ENCODE assay signal across 1 cellular context in the genomic region with DNA sequence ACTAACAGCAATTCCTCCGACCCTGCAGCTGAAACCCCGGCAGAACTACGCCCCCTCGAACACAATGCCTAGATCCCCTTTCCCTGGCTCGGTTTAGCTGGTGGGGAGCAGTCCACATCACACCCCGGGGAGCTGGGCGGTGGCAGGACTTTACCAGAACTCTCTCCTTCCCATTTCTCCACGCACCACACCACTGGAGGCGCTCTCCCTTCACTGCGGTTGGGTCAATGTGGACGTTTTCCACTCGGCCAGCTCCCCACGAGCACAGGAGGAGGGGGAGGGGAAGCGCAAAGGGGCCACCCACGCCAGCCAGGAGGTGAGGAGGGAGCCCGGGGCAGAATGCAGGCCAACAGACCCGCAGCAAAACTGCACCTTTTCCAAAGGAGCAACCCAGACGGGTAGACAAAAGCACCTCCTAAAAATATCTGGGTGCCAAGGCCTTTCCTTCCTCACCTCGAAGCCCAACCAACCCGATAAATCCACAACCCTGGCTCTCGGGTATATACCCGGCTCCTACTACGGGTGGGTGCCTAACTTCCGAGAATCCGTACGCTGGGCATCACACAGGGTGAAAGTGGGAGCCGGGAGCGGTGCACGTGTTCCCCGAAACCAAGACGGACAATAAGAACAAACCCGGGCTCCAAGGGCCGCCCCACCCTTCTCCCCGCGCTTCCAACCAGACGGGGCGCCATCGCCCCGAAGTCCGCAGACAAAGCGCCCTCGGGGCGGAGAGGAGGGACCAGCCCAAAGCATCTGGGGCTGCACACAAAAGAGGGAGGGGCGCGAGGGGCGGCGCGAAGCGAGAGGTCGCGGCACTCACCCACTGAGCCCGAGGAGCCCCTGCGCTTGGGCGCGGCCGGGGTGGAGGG.
TF ChIP-seq lines count a peak whose summit lies in the region.

No MANE protein-coding gene starts in this region.

TF ChIP-seq in HepG2, 621 proteins besides CTCF, POLR2A, EP300 and RAD21 (continued from another document and continues in another):
- TF ChIP-seq, protein P1, sequence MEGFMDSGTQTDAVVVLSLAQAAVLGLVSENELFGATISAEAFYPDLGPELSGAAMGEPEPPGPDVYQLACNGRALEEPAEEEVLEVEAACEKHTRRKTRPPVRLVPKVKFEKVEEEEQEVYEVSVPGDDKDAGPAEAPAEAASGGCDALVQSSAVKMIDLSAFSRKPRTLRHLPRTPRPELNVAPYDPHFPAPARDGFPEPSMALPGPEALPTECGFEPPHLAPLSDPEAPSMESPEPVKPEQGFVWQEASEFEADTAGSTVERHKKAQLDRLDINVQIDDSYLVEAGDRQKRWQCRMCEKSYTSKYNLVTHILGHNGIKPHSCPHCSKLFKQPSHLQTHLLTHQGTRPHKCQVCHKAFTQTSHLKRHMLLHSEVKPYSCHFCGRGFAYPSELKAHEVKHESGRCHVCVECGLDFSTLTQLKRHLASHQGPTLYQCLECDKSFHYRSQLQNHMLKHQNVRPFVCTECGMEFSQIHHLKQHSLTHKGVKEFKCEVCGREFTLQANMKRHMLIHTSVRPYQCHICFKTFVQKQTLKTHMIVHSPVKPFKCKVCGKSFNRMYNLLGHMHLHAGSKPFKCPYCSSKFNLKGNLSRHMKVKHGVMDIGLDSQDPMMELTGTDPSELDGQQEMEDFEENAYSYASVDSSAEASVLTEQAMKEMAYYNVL (CRISPR knock-in tag; IDR thresholded peaks at IDR 0.05; ENCODE audit: borderline replicate concordance), result peak; percentile 44; the same call in 1 of the 2 replicates
- TF ChIP-seq ZSCAN29 (CRISPR knock-in tag; conservative IDR thresholded peaks at IDR 0.05) (0 out of 2 replicates have a peak, but pooled peaks have one; percentile 67), HMG20A (CRISPR knock-in tag; IDR thresholded peaks at IDR 0.05; ENCODE audit: borderline replicate concordance) (0 out of 2 replicates have a peak, but pooled peaks have one; percentile 5), MTA1 (CRISPR knock-in tag; IDR thresholded peaks at IDR 0.05; ENCODE audit: borderline replicate concordance) (peak; percentile 100; the same call in 1 of the 2 replicates), IRX3 (CRISPR knock-in tag; IDR thresholded peaks at IDR 0.05; ENCODE audit: borderline replicate concordance, low read depth) (0 out of 2 replicates have a peak, but pooled peaks have one; percentile 45), RBM39 (IDR thresholded peaks at IDR 0.05; ENCODE audit: low read depth, low read length, poor library complexity, severe bottlenecking) (peak; percentile 94), SPEN (CRISPR knock-in tag; IDR thresholded peaks at IDR 0.05; ENCODE audit: low read depth) (peak; percentile 77), ESRRA (CRISPR knock-in tag; IDR thresholded peaks at IDR 0.05; ENCODE audit: low read depth) (peak; percentile 13; the same call in 1 of the 2 replicates), SSRP1 (CRISPR knock-in tag; IDR thresholded peaks at IDR 0.05) (0 out of 2 replicates have a peak, but pooled peaks have one; percentile 46), RFX5 (IDR thresholded peaks at IDR 0.05; ENCODE audit: low read depth, low read length) (no peak), NFIC (IDR thresholded peaks at IDR 0.05; ENCODE audit: low read length) (no peak), ZNF34 (CRISPR knock-in tag; IDR thresholded peaks at IDR 0.05; ENCODE audit: borderline replicate concordance) (no peak), ZFP82 (CRISPR knock-in tag; IDR thresholded peaks at IDR 0.05; ENCODE audit: borderline replicate concordance) (no peak), PAX8 (CRISPR knock-in tag; IDR thresholded peaks at IDR 0.05; ENCODE audit: borderline replicate concordance) (0 out of 2 replicates have a peak, but pooled peaks have one; percentile 2), MIER3 (CRISPR knock-in tag; IDR thresholded peaks at IDR 0.05; ENCODE audit: borderline replicate concordance) (no peak), ZNF788 (CRISPR knock-in tag; IDR thresholded peaks at IDR 0.05; ENCODE audit: borderline replicate concordance) (peak; percentile 65; the same call in 1 of the 2 replicates), ARID2 (CRISPR knock-in tag; IDR thresholded peaks at IDR 0.05; ENCODE audit: borderline replicate concordance) (peak; percentile 95), HOXA7 (CRISPR knock-in tag; IDR thresholded peaks at IDR 0.05) (no peak), RFXAP (CRISPR knock-in tag; IDR thresholded peaks at IDR 0.05; ENCODE audit: borderline replicate concordance) (peak; percentile 44; the same call in 1 of the 2 replicates), HES4 (CRISPR knock-in tag; IDR thresholded peaks at IDR 0.05; ENCODE audit: borderline replicate concordance) (no peak; the same call in 1 of the 2 replicates), CHD2 (IDR thresholded peaks at IDR 0.05; ENCODE audit: low read depth, low read length) (peak; percentile 45; the same call in 1 of the 2 replicates), XRCC5 (optimal IDR thresholded peaks at IDR 0.05; ENCODE audit: low read length) (peak; percentile 98), U2AF1 (optimal IDR thresholded peaks at IDR 0.05; ENCODE audit: low read depth, low read length) (peak; percentile 90), ZBTB8A (CRISPR knock-in tag; IDR thresholded peaks at IDR 0.05; ENCODE audit: borderline replicate concordance, low read depth) (no peak), NFYC (CRISPR knock-in tag; IDR thresholded peaks at IDR 0.05) (peak; percentile 17; the same call in 1 of the 2 replicates), KLF9 (CRISPR knock-in tag; IDR thresholded peaks at IDR 0.05; ENCODE audit: low read depth) (peak; percentile 49; the same call in 1 of the 2 replicates), PCBP1 (IDR thresholded peaks at IDR 0.05; ENCODE audit: borderline replicate concordance, low read depth, low read length) (peak; percentile 89; the same call in 1 of the 2 replicates)
- TF ChIP-seq, protein P2, sequence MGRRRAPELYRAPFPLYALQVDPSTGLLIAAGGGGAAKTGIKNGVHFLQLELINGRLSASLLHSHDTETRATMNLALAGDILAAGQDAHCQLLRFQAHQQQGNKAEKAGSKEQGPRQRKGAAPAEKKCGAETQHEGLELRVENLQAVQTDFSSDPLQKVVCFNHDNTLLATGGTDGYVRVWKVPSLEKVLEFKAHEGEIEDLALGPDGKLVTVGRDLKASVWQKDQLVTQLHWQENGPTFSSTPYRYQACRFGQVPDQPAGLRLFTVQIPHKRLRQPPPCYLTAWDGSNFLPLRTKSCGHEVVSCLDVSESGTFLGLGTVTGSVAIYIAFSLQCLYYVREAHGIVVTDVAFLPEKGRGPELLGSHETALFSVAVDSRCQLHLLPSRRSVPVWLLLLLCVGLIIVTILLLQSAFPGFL (CRISPR knock-in tag; IDR thresholded peaks at IDR 0.05), result no peak
- TF ChIP-seq, protein P3, sequence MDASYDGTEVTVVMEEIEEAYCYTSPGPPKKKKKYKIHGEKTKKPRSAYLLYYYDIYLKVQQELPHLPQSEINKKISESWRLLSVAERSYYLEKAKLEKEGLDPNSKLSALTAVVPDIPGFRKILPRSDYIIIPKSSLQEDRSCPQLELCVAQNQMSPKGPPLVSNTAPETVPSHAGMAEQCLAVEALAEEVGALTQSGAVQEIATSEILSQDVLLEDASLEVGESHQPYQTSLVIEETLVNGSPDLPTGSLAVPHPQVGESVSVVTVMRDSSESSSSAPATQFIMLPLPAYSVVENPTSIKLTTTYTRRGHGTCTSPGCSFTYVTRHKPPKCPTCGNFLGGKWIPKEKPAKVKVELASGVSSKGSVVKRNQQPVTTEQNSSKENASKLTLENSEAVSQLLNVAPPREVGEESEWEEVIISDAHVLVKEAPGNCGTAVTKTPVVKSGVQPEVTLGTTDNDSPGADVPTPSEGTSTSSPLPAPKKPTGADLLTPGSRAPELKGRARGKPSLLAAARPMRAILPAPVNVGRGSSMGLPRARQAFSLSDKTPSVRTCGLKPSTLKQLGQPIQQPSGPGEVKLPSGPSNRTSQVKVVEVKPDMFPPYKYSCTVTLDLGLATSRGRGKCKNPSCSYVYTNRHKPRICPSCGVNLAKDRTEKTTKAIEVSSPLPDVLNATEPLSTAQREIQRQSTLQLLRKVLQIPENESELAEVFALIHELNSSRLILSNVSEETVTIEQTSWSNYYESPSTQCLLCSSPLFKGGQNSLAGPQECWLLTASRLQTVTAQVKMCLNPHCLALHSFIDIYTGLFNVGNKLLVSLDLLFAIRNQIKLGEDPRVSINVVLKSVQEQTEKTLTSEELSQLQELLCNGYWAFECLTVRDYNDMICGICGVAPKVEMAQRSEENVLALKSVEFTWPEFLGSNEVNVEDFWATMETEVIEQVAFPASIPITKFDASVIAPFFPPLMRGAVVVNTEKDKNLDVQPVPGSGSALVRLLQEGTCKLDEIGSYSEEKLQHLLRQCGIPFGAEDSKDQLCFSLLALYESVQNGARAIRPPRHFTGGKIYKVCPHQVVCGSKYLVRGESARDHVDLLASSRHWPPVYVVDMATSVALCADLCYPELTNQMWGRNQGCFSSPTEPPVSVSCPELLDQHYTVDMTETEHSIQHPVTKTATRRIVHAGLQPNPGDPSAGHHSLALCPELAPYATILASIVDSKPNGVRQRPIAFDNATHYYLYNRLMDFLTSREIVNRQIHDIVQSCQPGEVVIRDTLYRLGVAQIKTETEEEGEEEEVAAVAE (CRISPR knock-in tag; IDR thresholded peaks at IDR 0.05; ENCODE audit: borderline replicate concordance), result no peak
- TF ChIP-seq, protein P4, sequence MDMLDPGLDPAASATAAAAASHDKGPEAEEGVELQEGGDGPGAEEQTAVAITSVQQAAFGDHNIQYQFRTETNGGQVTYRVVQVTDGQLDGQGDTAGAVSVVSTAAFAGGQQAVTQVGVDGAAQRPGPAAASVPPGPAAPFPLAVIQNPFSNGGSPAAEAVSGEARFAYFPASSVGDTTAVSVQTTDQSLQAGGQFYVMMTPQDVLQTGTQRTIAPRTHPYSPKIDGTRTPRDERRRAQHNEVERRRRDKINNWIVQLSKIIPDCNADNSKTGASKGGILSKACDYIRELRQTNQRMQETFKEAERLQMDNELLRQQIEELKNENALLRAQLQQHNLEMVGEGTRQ (IDR thresholded peaks at IDR 0.05; ENCODE audit: low read depth, low read length), result no peak
- TF ChIP-seq, protein P4 (CRISPR knock-in tag; IDR thresholded peaks at IDR 0.05; ENCODE audit: borderline replicate concordance), result 0 out of 2 replicates have a peak, but pooled peaks have one; percentile 28
- TF ChIP-seq, protein P5, sequence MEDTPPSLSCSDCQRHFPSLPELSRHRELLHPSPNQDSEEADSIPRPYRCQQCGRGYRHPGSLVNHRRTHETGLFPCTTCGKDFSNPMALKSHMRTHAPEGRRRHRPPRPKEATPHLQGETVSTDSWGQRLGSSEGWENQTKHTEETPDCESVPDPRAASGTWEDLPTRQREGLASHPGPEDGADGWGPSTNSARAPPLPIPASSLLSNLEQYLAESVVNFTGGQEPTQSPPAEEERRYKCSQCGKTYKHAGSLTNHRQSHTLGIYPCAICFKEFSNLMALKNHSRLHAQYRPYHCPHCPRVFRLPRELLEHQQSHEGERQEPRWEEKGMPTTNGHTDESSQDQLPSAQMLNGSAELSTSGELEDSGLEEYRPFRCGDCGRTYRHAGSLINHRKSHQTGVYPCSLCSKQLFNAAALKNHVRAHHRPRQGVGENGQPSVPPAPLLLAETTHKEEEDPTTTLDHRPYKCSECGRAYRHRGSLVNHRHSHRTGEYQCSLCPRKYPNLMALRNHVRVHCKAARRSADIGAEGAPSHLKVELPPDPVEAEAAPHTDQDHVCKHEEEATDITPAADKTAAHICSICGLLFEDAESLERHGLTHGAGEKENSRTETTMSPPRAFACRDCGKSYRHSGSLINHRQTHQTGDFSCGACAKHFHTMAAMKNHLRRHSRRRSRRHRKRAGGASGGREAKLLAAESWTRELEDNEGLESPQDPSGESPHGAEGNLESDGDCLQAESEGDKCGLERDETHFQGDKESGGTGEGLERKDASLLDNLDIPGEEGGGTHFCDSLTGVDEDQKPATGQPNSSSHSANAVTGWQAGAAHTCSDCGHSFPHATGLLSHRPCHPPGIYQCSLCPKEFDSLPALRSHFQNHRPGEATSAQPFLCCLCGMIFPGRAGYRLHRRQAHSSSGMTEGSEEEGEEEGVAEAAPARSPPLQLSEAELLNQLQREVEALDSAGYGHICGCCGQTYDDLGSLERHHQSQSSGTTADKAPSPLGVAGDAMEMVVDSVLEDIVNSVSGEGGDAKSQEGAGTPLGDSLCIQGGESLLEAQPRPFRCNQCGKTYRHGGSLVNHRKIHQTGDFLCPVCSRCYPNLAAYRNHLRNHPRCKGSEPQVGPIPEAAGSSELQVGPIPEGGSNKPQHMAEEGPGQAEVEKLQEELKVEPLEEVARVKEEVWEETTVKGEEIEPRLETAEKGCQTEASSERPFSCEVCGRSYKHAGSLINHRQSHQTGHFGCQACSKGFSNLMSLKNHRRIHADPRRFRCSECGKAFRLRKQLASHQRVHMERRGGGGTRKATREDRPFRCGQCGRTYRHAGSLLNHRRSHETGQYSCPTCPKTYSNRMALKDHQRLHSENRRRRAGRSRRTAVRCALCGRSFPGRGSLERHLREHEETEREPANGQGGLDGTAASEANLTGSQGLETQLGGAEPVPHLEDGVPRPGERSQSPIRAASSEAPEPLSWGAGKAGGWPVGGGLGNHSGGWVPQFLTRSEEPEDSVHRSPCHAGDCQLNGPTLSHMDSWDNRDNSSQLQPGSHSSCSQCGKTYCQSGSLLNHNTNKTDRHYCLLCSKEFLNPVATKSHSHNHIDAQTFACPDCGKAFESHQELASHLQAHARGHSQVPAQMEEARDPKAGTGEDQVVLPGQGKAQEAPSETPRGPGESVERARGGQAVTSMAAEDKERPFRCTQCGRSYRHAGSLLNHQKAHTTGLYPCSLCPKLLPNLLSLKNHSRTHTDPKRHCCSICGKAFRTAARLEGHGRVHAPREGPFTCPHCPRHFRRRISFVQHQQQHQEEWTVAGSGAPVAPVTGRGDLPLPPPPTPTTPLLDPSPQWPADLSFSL (CRISPR knock-in tag; IDR thresholded peaks at IDR 0.05), result peak; percentile 26; the same call in 1 of the 2 replicates
- TF ChIP-seq, protein P6, sequence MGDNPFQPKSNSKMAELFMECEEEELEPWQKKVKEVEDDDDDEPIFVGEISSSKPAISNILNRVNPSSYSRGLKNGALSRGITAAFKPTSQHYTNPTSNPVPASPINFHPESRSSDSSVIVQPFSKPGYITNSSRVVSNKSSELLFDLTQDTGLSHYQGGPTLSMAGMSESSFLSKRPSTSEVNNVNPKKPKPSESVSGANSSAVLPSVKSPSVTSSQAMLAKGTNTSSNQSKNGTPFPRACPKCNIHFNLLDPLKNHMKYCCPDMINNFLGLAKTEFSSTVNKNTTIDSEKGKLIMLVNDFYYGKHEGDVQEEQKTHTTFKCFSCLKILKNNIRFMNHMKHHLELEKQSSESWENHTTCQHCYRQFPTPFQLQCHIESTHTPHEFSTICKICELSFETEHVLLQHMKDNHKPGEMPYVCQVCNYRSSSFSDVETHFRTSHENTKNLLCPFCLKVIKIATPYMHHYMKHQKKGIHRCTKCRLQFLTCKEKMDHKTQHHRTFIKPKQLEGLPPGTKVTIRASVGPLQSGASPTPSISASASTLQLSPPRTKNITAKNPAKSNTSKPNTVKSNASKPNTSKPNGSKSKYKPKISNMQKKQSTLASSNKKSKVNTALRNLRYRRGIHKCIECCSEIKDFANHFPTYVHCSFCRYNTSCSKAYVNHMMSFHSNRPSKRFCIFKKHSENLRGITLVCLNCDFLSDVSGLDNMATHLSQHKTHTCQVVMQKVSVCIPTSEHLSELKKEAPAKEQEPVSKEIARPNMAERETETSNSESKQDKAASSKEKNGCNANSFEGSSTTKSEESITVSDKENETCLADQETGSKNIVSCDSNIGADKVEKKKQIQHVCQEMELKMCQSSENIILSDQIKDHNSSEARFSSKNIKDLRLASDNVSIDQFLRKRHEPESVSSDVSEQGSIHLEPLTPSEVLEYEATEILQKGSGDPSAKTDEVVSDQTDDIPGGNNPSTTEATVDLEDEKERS (CRISPR knock-in tag; IDR thresholded peaks at IDR 0.05), result peak; percentile 74; the same call in 1 of the 2 replicates
